11 cellular contexts compared by ENCODE assay signal in genomic region chr10:51092402-51092801, GRCh38. TPM values are rescaled to one million over a fixed set of nuclear protein-coding genes. Genes with fewer than 3 reads are reported as not detected.
DNase-seq lines count a peak whose midpoint lies in the region; ATAC-seq and TF ChIP-seq lines count a peak whose summit lies in the region.
"Had no signal": no experiment of that assay in that cellular context is flagged by ENCODE, and none has a peak within 500 bp of the region (broad histone marks: within the 10 kb centered on the region; RNA-seq: fewer than 3 reads in every experiment).

No MANE protein-coding gene starts in this region.

- no peak overlapping the region for H2BK5ac ChIP-seq in IMR-90 (ENCODE audit: low read depth, low read length, poor library complexity, severe bottlenecking)

- no peak for TF ChIP-seq POLR2A in IMR-90 (IDR thresholded peaks at IDR 0.05; ENCODE audit: low read depth, low read length)

- H2BK15ac ChIP-seq in IMR-90 (ENCODE audit: low read depth, low read length) = no peak overlapping the region

- peaks cover 28 to 43% of the 10 kb centered on the region in 2 experiments for H3K79me1 ChIP-seq in IMR-90 (ENCODE audit: low read depth in 1 of 2, low read length in 2 of 2)

- dilution Hi-C loops in IMR-90 (cut with HindIII; ENCODE audit: low sequenced_read_pairs, unreplicated experiment) = no loop called here

- no peaks in the 10 kb centered on the region for H3K27me3 ChIP-seq in IMR-90 (ENCODE audit: control insufficient read depth, insufficient read depth, low read length)
- no peaks in the 10 kb centered on the region for H3K27me3 ChIP-seq in brain microvascular endothelial cell (replicated peaks)
- H3K27me3 ChIP-seq in stomach smooth muscle (ENCODE audit: control insufficient read depth in 1 of 2, insufficient read depth in 2 of 2, low read length in 2 of 2) = no peaks in the 10 kb centered on the region
- H3K27me3 ChIP-seq: Peyer's patch had no signal

- peaks cover 7% of the 10 kb centered on the region; the same call in 1 of the 2 replicates for H4K20me1 ChIP-seq in IMR-90 (ENCODE audit: insufficient read depth, low read length)

- no peaks in the 10 kb centered on the region for H3K4me1 ChIP-seq in IMR-90 (ENCODE audit: control insufficient read depth, insufficient read depth, low read length)
- H3K4me1 ChIP-seq in stomach smooth muscle (ENCODE audit: control insufficient read depth, insufficient read depth, low read length) = peaks cover 3% of the 10 kb centered on the region
- H3K4me1 ChIP-seq: Peyer's patch had no signal

- H3K27ac ChIP-seq in IMR-90 (ENCODE audit: insufficient read depth, low read length) (no peak overlapping the region), brain microvascular endothelial cell (no peak overlapping the region), stomach smooth muscle (ENCODE audit: low read length) (peak overlapping the region; percentile 12)
- H3K27ac ChIP-seq: Peyer's patch had no signal

- H3K56ac ChIP-seq in IMR-90 (ENCODE audit: extremely low read depth, insufficient read depth, low read length) = no peak overlapping the region

- no peak overlapping the region for H4K8ac ChIP-seq in IMR-90 (ENCODE audit: low read depth in 2 of 2, low read length in 2 of 2)

- intact Hi-C loops in IMR-90 (cut with micrococcal nuclease) = no loop called here

- H3K9ac ChIP-seq in IMR-90 (ENCODE audit: low read depth, low read length) (no peak overlapping the region), stomach smooth muscle (ENCODE audit: low read length in 2 of 2) (no peak overlapping the region)

- peak; percentile 51; the same call in 1 of the 2 replicates for ATAC-seq in IMR-90 (ENCODE audit: low read depth)
- no peak for ATAC-seq in HG02870 (IDR thresholded peaks at IDR 0.05; ENCODE audit: unreplicated experiment)
- ATAC-seq in GM18909 (IDR thresholded peaks at IDR 0.05; ENCODE audit: poor library complexity, unreplicated experiment) = no peak
- ATAC-seq in GM19467 (IDR thresholded peaks at IDR 0.05; ENCODE audit: unreplicated experiment) = no peak
- ATAC-seq: activated T-helper 17 cell treated with anti-CD3 and anti-CD28 coated beads, Interleukin-2, amount 50 U/mL, for 72 hours had no signal

- no peak overlapping the region for H4K5ac ChIP-seq in IMR-90 (ENCODE audit: low read depth, low read length)

- H3K4ac ChIP-seq in IMR-90 (ENCODE audit: low read depth, low read length) = no peak overlapping the region

- no peak overlapping the region for H2AK5ac ChIP-seq in IMR-90 (ENCODE audit: low read depth, low read length)

- BruUV-seq in IMR-90 (replicated peaks; lab: Mats Ljungman, UMichigan) = no TSS peak

- in situ Hi-C loops in IMR-90 (cut with MboI; ENCODE audit: low sequenced_read_pairs) (no loop called here), brain microvascular endothelial cell (cut with HindIII; ENCODE audit: low pct_ligation_motif_present, low sequenced_read_pairs) (no loop called here)

- no peak overlapping the region for H3K18ac ChIP-seq in IMR-90 (ENCODE audit: low read depth, low read length)

- no peak for TF ChIP-seq RAD21 in IMR-90 (IDR thresholded peaks at IDR 0.05; ENCODE audit: low read length)

- no peak overlapping the region for H4K91ac ChIP-seq in IMR-90 (ENCODE audit: insufficient read depth, low read depth, low read length)

- H3K9me1 ChIP-seq in IMR-90 (ENCODE audit: insufficient read depth, low read length) = peaks cover 3% of the 10 kb centered on the region; the same call in 1 of the 2 replicates

- H3K9me3 ChIP-seq in IMR-90 (ENCODE audit: control insufficient read depth, insufficient read depth, low read length) (no peaks in the 10 kb centered on the region), stomach smooth muscle (ENCODE audit: control insufficient read depth in 2 of 2, low read length in 2 of 2) (no peaks in the 10 kb centered on the region)
- H3K9me3 ChIP-seq: Peyer's patch had no signal

- H3K4me3 ChIP-seq in IMR-90 (ENCODE audit: insufficient read depth, low read depth, low read length) = no peak overlapping the region
- H3K4me3 ChIP-seq in brain microvascular endothelial cell (ENCODE audit: low read depth, low read length) = no peak overlapping the region
- peak overlapping the region in 1 of 2 donors; percentile 50 for H3K4me3 ChIP-seq in stomach smooth muscle (ENCODE audit: low read length in 2 of 2)
- H3K4me3 ChIP-seq: Peyer's patch had no signal

- no peak overlapping the region for H2BK20ac ChIP-seq in IMR-90 (ENCODE audit: low read depth, low read length)

- H2BK120ac ChIP-seq in IMR-90 (ENCODE audit: low read depth, low read length) = no peak overlapping the region

- DNase-seq in IMR-90 (peak; percentile 67), brain microvascular endothelial cell (peak; percentile 51), inferior parietal cortex (ENCODE audit: extremely low spot score) (peak; percentile 64), AML-193 (lab: John Stamatoyannopoulos, UW) (no peak)
- DNase-seq: NCI-H1417 treated with DMSO at 0.1 percent for 48 hours had no signal

- TF ChIP-seq CTCF in IMR-90 (conservative IDR thresholded peaks at IDR 0.05; ENCODE audit: low read depth, low read length) = no peak
- TF ChIP-seq CTCF in brain microvascular endothelial cell (IDR thresholded peaks at IDR 0.05; ENCODE audit: low read depth, low read length, missing control alignments) = no peak

- no CpG with 5 or more reads among the region's 2 CpGs for WGBS in IMR-90 (ENCODE audit: extremely low coverage in 2 of 2, insufficient read length in 1 of 2), 2 experiments

- no peak overlapping the region for H2AK9ac ChIP-seq in IMR-90 (replicated peaks; ENCODE audit: low read depth, low read length, poor library complexity)

- H3K36me3 ChIP-seq in IMR-90 (ENCODE audit: control insufficient read depth, insufficient read depth, low read length) (no peaks in the 10 kb centered on the region), brain microvascular endothelial cell (replicated peaks) (no peaks in the 10 kb centered on the region), stomach smooth muscle (ENCODE audit: control insufficient read depth in 2 of 2, insufficient read depth in 2 of 2, low read length in 2 of 2) (no peaks in the 10 kb centered on the region)
- H3K36me3 ChIP-seq: Peyer's patch had no signal

- no peak overlapping the region for H3K4me2 ChIP-seq in IMR-90 (ENCODE audit: low read depth, low read length)

- POLR2A ChIA-PET in IMR-90 (lab: Charles Lee; ENCODE audit: unreplicated experiment) = no interaction called here

- 0 out of 2 replicates have a peak overlapping the region, but pooled peaks have one; percentile 29 for H3K23ac ChIP-seq in IMR-90 (ENCODE audit: low read depth, low read length)

- H2AFZ ChIP-seq in IMR-90 (replicated peaks; ENCODE audit: low read length, poor library complexity) = no peak overlapping the region

- CTCF ChIA-PET in IMR-90 (lab: Yijun Ruan, JAX) = interaction anchor here (0.8 kb wide), 1 partner anchor 330 kb away, joined by 3 read pairs; no protein-coding TSS in a partner anchor

- no peak overlapping the region for H3K14ac ChIP-seq in IMR-90 (replicated peaks; ENCODE audit: low read depth, low read length)

TF ChIP-seq in IMR-90, 13 proteins besides CTCF, POLR2A, EP300 and RAD21:
- no peak for TF ChIP-seq MAZ (IDR thresholded peaks at IDR 0.05; ENCODE audit: borderline replicate concordance, low read depth, low read length)
- TF ChIP-seq FOS (IDR thresholded peaks at IDR 0.05; ENCODE audit: low read depth, low read length) = no peak
- no peak for TF ChIP-seq CHD1 (IDR thresholded peaks at IDR 0.05; ENCODE audit: low read depth, low read length)
- TF ChIP-seq RCOR1 (IDR thresholded peaks at IDR 0.05; ENCODE audit: insufficient replicate concordance, low read length) = no peak
- TF ChIP-seq, protein P1, sequence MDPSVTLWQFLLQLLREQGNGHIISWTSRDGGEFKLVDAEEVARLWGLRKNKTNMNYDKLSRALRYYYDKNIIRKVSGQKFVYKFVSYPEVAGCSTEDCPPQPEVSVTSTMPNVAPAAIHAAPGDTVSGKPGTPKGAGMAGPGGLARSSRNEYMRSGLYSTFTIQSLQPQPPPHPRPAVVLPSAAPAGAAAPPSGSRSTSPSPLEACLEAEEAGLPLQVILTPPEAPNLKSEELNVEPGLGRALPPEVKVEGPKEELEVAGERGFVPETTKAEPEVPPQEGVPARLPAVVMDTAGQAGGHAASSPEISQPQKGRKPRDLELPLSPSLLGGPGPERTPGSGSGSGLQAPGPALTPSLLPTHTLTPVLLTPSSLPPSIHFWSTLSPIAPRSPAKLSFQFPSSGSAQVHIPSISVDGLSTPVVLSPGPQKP (IDR thresholded peaks at IDR 0.05; ENCODE audit: borderline replicate concordance, low read depth, low read length) = no peak
- no peak for TF ChIP-seq RFX5 (IDR thresholded peaks at IDR 0.05; ENCODE audit: low read depth, low read length)
- TF ChIP-seq MAFK (IDR thresholded peaks at IDR 0.05; ENCODE audit: low read depth, low read length) = no peak
- no peak for TF ChIP-seq CEBPB (IDR thresholded peaks at IDR 0.05; ENCODE audit: low read depth, low read length)
- no peak for TF ChIP-seq BHLHE40 (IDR thresholded peaks at IDR 0.05; ENCODE audit: low read depth, low read length)
- TF ChIP-seq USF2 (IDR thresholded peaks at IDR 0.05; ENCODE audit: low read depth, low read length) = no peak
- no peak for TF ChIP-seq SMC3 (IDR thresholded peaks at IDR 0.05; ENCODE audit: low read depth, low read length)
- TF ChIP-seq NFE2L2 (IDR thresholded peaks at IDR 0.05; ENCODE audit: low read depth, low read length) = no peak
- no peak for TF ChIP-seq MXI1 (IDR thresholded peaks at IDR 0.05; ENCODE audit: borderline replicate concordance, low read depth, low read length)

RNA-seq across cellular contexts. Expression of gene PRKG1, which starts 18.1 kb away (rescaled TPM):
- 18.3 and 22.5 TPM in 2 replicates for total RNA-seq in IMR-90 (2012; rRNA removed)
- polyA plus RNA-seq in IMR-90 (2012; rRNA removed) = 3.1 and 3.5 TPM in 2 replicates
- polyA plus RNA-seq in IMR-90 (2012; cell fraction: cytosol; rRNA removed) = 2.4 and 3.2 TPM in 2 replicates
- 4.1 and 6.9 TPM in 2 replicates for polyA plus RNA-seq in IMR-90 (2012; cell fraction: nucleus; rRNA removed; ENCODE audit: low replicate concordance)

Comparison
In these comparisons a context has a peak if more than half of its experiments do, and no peak if none do; other contexts are left out.
1. DNase-seq: peak in IMR-90 (single experiment), brain microvascular endothelial cell (single experiment) and inferior parietal cortex (single experiment); none in AML-193 (0 of 2).